In the genomic region with DNA sequence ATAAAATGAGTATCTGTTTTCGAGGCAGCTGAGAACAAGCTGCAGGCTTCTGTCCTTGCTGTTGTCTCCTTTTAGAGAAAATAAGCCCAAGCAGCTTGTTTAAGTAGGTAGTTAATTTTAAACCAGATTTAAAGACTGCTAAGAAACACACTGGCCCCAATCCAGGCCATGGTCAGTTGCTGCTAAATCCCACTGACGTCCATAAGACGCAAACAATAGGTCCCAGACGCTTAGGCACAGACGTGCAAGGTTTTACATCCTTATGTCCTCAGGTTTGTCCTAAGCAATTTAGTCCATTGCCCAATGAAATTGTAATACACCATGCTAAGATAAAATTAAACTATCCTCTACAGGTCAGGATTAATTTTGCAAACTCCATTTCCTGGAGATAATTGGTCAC, we compare ENCODE assay signal across 28 cellular contexts.
"Had no signal": no experiment of that assay in that cellular context is flagged by ENCODE, and none has a peak within 500 bp of the region (broad histone marks: within the 10 kb centered on the region; RNA-seq: fewer than 3 reads in every experiment).

No MANE protein-coding gene starts in this region.

- H3K4me3 ChIP-seq: ascending aorta, cardiac muscle cell had no signal

- H3K4me1 ChIP-seq: ascending aorta had no signal

- H3K27me3 ChIP-seq: ascending aorta, cardiac muscle cell had no signal

- H3K36me3 ChIP-seq: ascending aorta, cardiac muscle cell had no signal

- H3K9me3 ChIP-seq: ascending aorta had no signal

- H3K27ac ChIP-seq: ascending aorta, cardiac muscle cell, VCaP had no signal

- ATAC-seq: activated CD4-positive, alpha-beta T cell treated with anti-CD3 and anti-CD28 coated beads for 36 hours; activated CD4-positive, CD25-positive, alpha-beta regulatory T cell treated with anti-CD3 and anti-CD28 coated beads, Interleukin-2, amount 50 U/mL, for 24 hours; activated CD8-positive, alpha-beta memory T cell treated with anti-CD3 and anti-CD28 coated beads, Interleukin-2, amount 10 ng/mL, durations not matched to agents 7 days and 5 days; activated CD8-positive, alpha-beta T cell treated with anti-CD3 and anti-CD28 coated beads, Interleukin-2, amount 10 ng/mL, durations not matched to agents 7 days and 5 days; activated naive CD8-positive, alpha-beta T cell treated with anti-CD3 and anti-CD28 coated beads, Interleukin-2, amount 50 U/mL, for 24 hours; WTC11 had no signal

- DNase-seq: activated CD4-positive, alpha-beta memory T cell treated with anti-CD3 and anti-CD28 coated beads, Interleukin-2, amount 10 ng/mL, durations not matched to agents 7 days and 5 days; activated CD4-positive, alpha-beta T cell treated with anti-CD3 and anti-CD28 coated beads for 1 hour; activated CD4-positive, alpha-beta T cell treated with anti-CD3 and anti-CD28 coated beads for 36 hours; activated CD4-positive, alpha-beta T cell treated with anti-CD3 and anti-CD28 coated beads for 48 hours; activated CD4-positive, alpha-beta T cell treated with anti-CD3 and anti-CD28 coated beads, Interleukin-2, amount 10 ng/mL, durations not matched to agents 7 days and 5 days; activated CD4-positive, alpha-beta T cell treated with anti-CD3 and anti-CD28 coated beads, Interleukin-2, amount 50 U/mL, for 48 hours; activated CD4-positive, CD25-positive, alpha-beta regulatory T cell; activated CD8-positive, alpha-beta memory T cell treated with anti-CD3 and anti-CD28 coated beads for 24 hours; activated CD8-positive, alpha-beta memory T cell treated with anti-CD3 and anti-CD28 coated beads, Interleukin-2, amount 10 ng/mL, durations not matched to agents 7 days and 5 days; activated CD8-positive, alpha-beta memory T cell treated with anti-CD3 and anti-CD28 coated beads, Interleukin-2, amount 50 U/mL, for 48 hours; activated CD8-positive, alpha-beta T cell treated with anti-CD3 and anti-CD28 coated beads, Interleukin-2, amount 10 ng/mL, durations not matched to agents 7 days and 5 days; activated effector memory CD4-positive, alpha-beta T cell treated with Interleukin-2 at 50 U/mL for 16 hours; activated gamma-delta T cell; activated naive CD4-positive, alpha-beta T cell treated with anti-CD3 and anti-CD28 coated beads, Interleukin-2, amount 10 ng/mL, durations not matched to agents 7 days and 5 days; activated naive CD4-positive, alpha-beta T cell treated with Interleukin-2 at 50 U/mL for 16 hours; activated naive CD8-positive, alpha-beta T cell treated with anti-CD3 and anti-CD28 coated beads, Interleukin-2, amount 10 ng/mL, durations not matched to agents 7 days and 5 days; activated naive CD8-positive, alpha-beta T cell treated with anti-CD3 and anti-CD28 coated beads, Interleukin-2, amount 50 U/mL, for 24 hours; activated T-cell treated with anti-CD3 and anti-CD28 coated beads, Interleukin-2, amount 50 U/mL, for 24 hours; activated T-cell treated with anti-CD3 and anti-CD28 coated beads, Interleukin-2, amount 50 U/mL, for 48 hours; caudate nucleus; cerebellar nuclear complex; T-helper 2 cell; T-helper 9 cell had no signal
